ENCODE assay signal across 19 cellular contexts in the genomic region with DNA sequence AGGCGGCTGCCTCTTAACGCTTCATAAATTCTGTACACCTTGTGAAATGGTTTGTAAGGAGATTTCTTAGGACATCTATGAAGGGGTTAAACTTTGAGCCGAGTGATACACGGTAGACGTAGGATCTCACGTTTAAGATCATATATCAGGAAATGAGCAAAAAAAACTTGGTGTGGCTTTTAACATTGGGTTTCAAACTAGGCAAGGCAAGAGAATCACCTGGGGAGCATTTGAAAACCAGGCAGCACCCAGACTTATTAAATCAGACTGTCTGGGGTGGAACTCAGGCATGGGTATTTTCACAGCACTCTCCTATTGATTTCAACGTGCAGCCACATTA. TPM values are rescaled to one million over a fixed set of nuclear protein-coding genes. Genes with fewer than 3 reads are reported as not detected.
DNase-seq lines count a peak whose midpoint lies in the region; ATAC-seq and TF ChIP-seq lines count a peak whose summit lies in the region.
"Had no signal": no experiment of that assay in that cellular context is flagged by ENCODE, and none has a peak within 500 bp of the region (broad histone marks: within the 10 kb centered on the region; RNA-seq: fewer than 3 reads in every experiment).

No MANE protein-coding gene starts in this region.

- H3K4me3 ChIP-seq in BLaER1 treated with 17β-estradiol and CSF1 and Interleukin-3, amounts not matched to agents 10 nM and 100 nM: no peak overlapping the region
- peak overlapping the region; percentile 41 for H3K4me3 ChIP-seq in CD8-positive, alpha-beta T cell (ENCODE audit: low read depth, low read length)
- no peak overlapping the region for H3K4me3 ChIP-seq in colonic mucosa
- H3K4me3 ChIP-seq: left lung, PC-9 had no signal

- peak; percentile 32 for ATAC-seq in CD8-positive, alpha-beta T cell
- no peak for ATAC-seq in activated T-cell treated with anti-CD3 and anti-CD28 coated beads, Interleukin-2, amount 50 U/mL, for 4 hours
- no peak for ATAC-seq in GM21447 (IDR thresholded peaks at IDR 0.05; ENCODE audit: unreplicated experiment)
- ATAC-seq: esophagus mucosa had no signal

- intact Hi-C loops in CD8-positive, alpha-beta T cell (cut with DNase I, micrococcal nuclease): loop anchor here (2.0 to 5.0 kb wide), 3 partner anchors 33 to 58 kb away; no protein-coding TSS in a partner anchor
- intact Hi-C loops in colonic mucosa (cut with DNase I): no loop called here

- H3K27ac ChIP-seq in BLaER1 treated with 17β-estradiol and CSF1 and Interleukin-3, amounts not matched to agents 10 nM and 100 nM: peak overlapping the region in 3 of 11 experiments; percentile 13 to 31 (median 20); a peak in 2 of 22 replicates
- H3K27ac ChIP-seq in CD8-positive, alpha-beta T cell (ENCODE audit: low read depth, low read length): peak overlapping the region; percentile 85
- no peak overlapping the region for H3K27ac ChIP-seq in colonic mucosa
- H3K27ac ChIP-seq: brain microvascular endothelial cell, HL-60, left lung, PC-9 had no signal

- CTCF ChIA-PET in CD8-positive, alpha-beta T cell (lab: Charles Lee): no interaction called here

- DNase-seq in CD8-positive, alpha-beta T cell: peak in 1 of 7 experiments; percentile 36
- no peak for DNase-seq in activated T-cell treated with anti-CD3 and anti-CD28 coated beads, Interleukin-2, amount 50 U/mL, for 4 hours
- DNase-seq in mesothelial cell of epicardium (ENCODE audit: low spot score in 2 of 2, unreplicated experiment in 2 of 2): no peak
- DNase-seq in NCI-H2029 (lab: John Stamatoyannopoulos, UW): no peak
- no peak for DNase-seq in colonic mucosa
- DNase-seq: brain microvascular endothelial cell, left lung, NCI-H187, NCI-H345, PC-9, sigmoid colon, SK-N-SH had no signal

- POLR2A ChIA-PET in CD8-positive, alpha-beta T cell (lab: Charles Lee): interaction anchor here (1.5 to 1.7 kb wide), 2 partner anchors 25 to 62 kb away, joined by 3 to 5 read pairs; no protein-coding TSS in a partner anchor

- H3K27ac Mint-ChIP-seq in CD8-positive, alpha-beta T cell: peak overlapping the region; percentile 94
- peak overlapping the region; percentile 40 for H3K27ac Mint-ChIP-seq in mesothelial cell of epicardium

- peaks cover 0 to 52% (median 0%) of the 10 kb centered on the region in 11 experiments; a peak in 2 of 22 replicates for H4K20me1 ChIP-seq in BLaER1 treated with 17β-estradiol and CSF1 and Interleukin-3, amounts not matched to agents 10 nM and 100 nM

- H3K4me1 ChIP-seq in BLaER1 treated with 17β-estradiol and CSF1 and Interleukin-3, amounts not matched to agents 10 nM and 100 nM: peaks cover 45 to 77% (median 69%) of the 10 kb centered on the region in 10 experiments
- H3K4me1 ChIP-seq in CD8-positive, alpha-beta T cell (ENCODE audit: insufficient read depth, low read length): peaks cover 66% of the 10 kb centered on the region
- no peaks in the 10 kb centered on the region for H3K4me1 ChIP-seq in colonic mucosa

- H3K4me1 Mint-ChIP-seq in CD8-positive, alpha-beta T cell (ENCODE audit: low read depth): peaks cover 69% of the 10 kb centered on the region
- peaks cover 60% of the 10 kb centered on the region for H3K4me1 Mint-ChIP-seq in activated T-cell treated with anti-CD3 and anti-CD28 coated beads, Interleukin-2, amount 50 U/mL, for 4 hours (ENCODE audit: low read depth)
- H3K4me1 Mint-ChIP-seq in mesothelial cell of epicardium: peaks cover 33% of the 10 kb centered on the region

- H3K27me3 ChIP-seq in BLaER1 treated with 17β-estradiol and CSF1 and Interleukin-3, amounts not matched to agents 10 nM and 100 nM: no peaks in the 10 kb centered on the region
- no peaks in the 10 kb centered on the region for H3K27me3 ChIP-seq in CD8-positive, alpha-beta T cell (ENCODE audit: insufficient read depth, low read length)
- H3K27me3 ChIP-seq in colonic mucosa: no peaks in the 10 kb centered on the region
- H3K27me3 ChIP-seq: brain microvascular endothelial cell, sigmoid colon had no signal

- no peaks in the 10 kb centered on the region for H3K36me3 Mint-ChIP-seq in CD8-positive, alpha-beta T cell
- no peaks in the 10 kb centered on the region for H3K36me3 Mint-ChIP-seq in activated T-cell treated with anti-CD3 and anti-CD28 coated beads, Interleukin-2, amount 50 U/mL, for 4 hours (ENCODE audit: insufficient read depth)
- no peaks in the 10 kb centered on the region for H3K36me3 Mint-ChIP-seq in mesothelial cell of epicardium

- H3K27me3 Mint-ChIP-seq in CD8-positive, alpha-beta T cell (ENCODE audit: low read depth): no peaks in the 10 kb centered on the region
- H3K27me3 Mint-ChIP-seq in activated T-cell treated with anti-CD3 and anti-CD28 coated beads, Interleukin-2, amount 50 U/mL, for 4 hours (ENCODE audit: low read depth): no peaks in the 10 kb centered on the region
- H3K27me3 Mint-ChIP-seq in mesothelial cell of epicardium (ENCODE audit: low read depth): peaks cover 2% of the 10 kb centered on the region

- no peak for TF ChIP-seq CTCF in CD8-positive, alpha-beta T cell (IDR thresholded peaks at IDR 0.05)
- TF ChIP-seq CTCF in mesothelial cell of epicardium (IDR thresholded peaks at IDR 0.05; ENCODE audit: unreplicated experiment) (no peak), colonic mucosa (IDR thresholded peaks at IDR 0.05) (no peak)

- H3K4me2 ChIP-seq in BLaER1 treated with 17β-estradiol and CSF1 and Interleukin-3, amounts not matched to agents 10 nM and 100 nM: peak overlapping the region in 8 of 11 experiments; percentile 15 to 78 (median 68); a peak in 10 of 22 replicates
- H3K4me2 ChIP-seq: PC-9, SK-N-SH had no signal

- no peaks in the 10 kb centered on the region for H3K9me3 Mint-ChIP-seq in CD8-positive, alpha-beta T cell
- no peaks in the 10 kb centered on the region for H3K9me3 Mint-ChIP-seq in activated T-cell treated with anti-CD3 and anti-CD28 coated beads, Interleukin-2, amount 50 U/mL, for 4 hours
- no peaks in the 10 kb centered on the region for H3K9me3 Mint-ChIP-seq in mesothelial cell of epicardium

- H3K4me3 Mint-ChIP-seq in CD8-positive, alpha-beta T cell: peak overlapping the region; percentile 78
- peak overlapping the region; percentile 73 for H3K4me3 Mint-ChIP-seq in activated T-cell treated with anti-CD3 and anti-CD28 coated beads, Interleukin-2, amount 50 U/mL, for 4 hours
- H3K4me3 Mint-ChIP-seq in mesothelial cell of epicardium: no peak overlapping the region

- peaks cover 9 to 25% (median 19%) of the 10 kb centered on the region in 11 experiments for H3K9me3 ChIP-seq in BLaER1 treated with 17β-estradiol and CSF1 and Interleukin-3, amounts not matched to agents 10 nM and 100 nM (replicated peaks in 1 of 11)
- H3K9me3 ChIP-seq in CD8-positive, alpha-beta T cell (ENCODE audit: low read length): no peaks in the 10 kb centered on the region
- no peaks in the 10 kb centered on the region for H3K9me3 ChIP-seq in colonic mucosa
- H3K9me3 ChIP-seq: sigmoid colon, SK-N-SH had no signal

- no peak overlapping the region; a peak in 1 of 22 replicates for H3K9ac ChIP-seq in BLaER1 treated with 17β-estradiol and CSF1 and Interleukin-3, amounts not matched to agents 10 nM and 100 nM
- no peak overlapping the region for H3K9ac ChIP-seq in colonic mucosa (ENCODE audit: low read depth in 2 of 2, low read length in 2 of 2)
- H3K9ac ChIP-seq: SK-N-SH had no signal

- H3K36me3 ChIP-seq in BLaER1 treated with 17β-estradiol and CSF1 and Interleukin-3, amounts not matched to agents 10 nM and 100 nM: peaks cover 0 to 81% (median 0%) of the 10 kb centered on the region in 11 experiments; a peak in 6 of 22 replicates
- H3K36me3 ChIP-seq in CD8-positive, alpha-beta T cell (ENCODE audit: insufficient read depth, low read length): no peaks in the 10 kb centered on the region
- H3K36me3 ChIP-seq in colonic mucosa: no peaks in the 10 kb centered on the region
- H3K36me3 ChIP-seq: brain microvascular endothelial cell, left lung, sigmoid colon had no signal

RNA-seq across cellular contexts. Expression of gene LY86, which starts 26.4 kb away (rescaled TPM):
- under 1 TPM in 1 of 2 experiments, not detected in 1; 0.62 TPM for total RNA-seq in CD8-positive, alpha-beta T cell
- under 1 TPM in 2 of 3 donors, not detected in 1; 0.16 to 0.25 TPM for total RNA-seq in activated T-cell treated with anti-CD3 and anti-CD28 coated beads, Interleukin-2, amount 50 U/mL, for 4 hours
- total RNA-seq in mesothelial cell of epicardium (not detected in 3 replicates), colonic mucosa (1 to 10 TPM in 1 of 2 donors, under 1 TPM in 1; 0.91 to 1.3 TPM)
- total RNA-seq: dermis microvascular lymphatic vessel endothelial cell, glomerular endothelial cell, osteocyte, PC-9 had no signal
